1 cellular context compared by ENCODE assay signal in genomic region chr12:49665384-49665783, GRCh38.
TF ChIP-seq lines count a peak whose summit lies in the region.

No MANE protein-coding gene starts in this region.

TF ChIP-seq in WTC11, 78 proteins besides CTCF, POLR2A, EP300 and RAD21 (continued from another document):
- TF ChIP-seq ERG (CRISPR knock-in tag; IDR thresholded peaks at IDR 0.05), result no peak
TF ChIP-seq in WTC11: peak in this region for 0.
